In the genomic region with DNA sequence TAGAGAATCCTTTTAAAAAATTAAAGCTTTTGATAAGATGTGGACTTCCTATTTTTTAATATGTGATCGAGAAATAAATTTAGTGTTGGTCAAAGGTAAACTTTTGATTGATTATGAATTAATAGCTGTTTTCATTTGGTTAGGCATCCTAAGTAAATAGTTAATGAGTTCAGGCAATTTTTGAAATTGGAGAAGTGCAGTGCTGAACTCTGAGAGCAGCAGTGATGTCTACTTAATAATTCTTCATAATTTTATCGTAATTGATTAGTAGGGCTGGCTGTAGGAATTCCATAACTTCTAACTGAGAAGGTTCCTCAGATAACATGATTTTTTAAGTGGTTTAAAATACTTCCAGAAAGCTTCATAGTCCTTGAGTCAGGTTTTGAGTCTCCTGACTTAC, we compare ENCODE assay signal across 1 cellular context.
TF ChIP-seq lines count a peak whose summit lies in the region.

No MANE protein-coding gene starts in this region.

TF ChIP-seq in H1, 55 proteins besides CTCF, POLR2A, EP300 and RAD21:
- TF ChIP-seq RXRA (IDR thresholded peaks at IDR 0.05; ENCODE audit: insufficient read depth, low read depth, low read length) (no peak), SIX5 (IDR thresholded peaks at IDR 0.05; ENCODE audit: low read depth, low read length) (no peak), SIN3A (conservative IDR thresholded peaks at IDR 0.05 in 1 of 2, IDR thresholded peaks at IDR 0.05 in 1 of 2; ENCODE audit: low read depth in 1 of 2, low read length in 2 of 2) (no peak), RFX5 (IDR thresholded peaks at IDR 0.05; ENCODE audit: borderline replicate concordance, low read depth, low read length) (no peak), FOSL1 (IDR thresholded peaks at IDR 0.05; ENCODE audit: insufficient read depth, low read depth, low read length) (no peak), SP1 (IDR thresholded peaks at IDR 0.05; ENCODE audit: low read depth, low read length) (no peak), MAFK (IDR thresholded peaks at IDR 0.05; ENCODE audit: low read depth, low read length) (no peak), EGR1 (IDR thresholded peaks at IDR 0.05; ENCODE audit: borderline replicate concordance, low read depth, low read length) (no peak)
- TF ChIP-seq, protein P1, sequence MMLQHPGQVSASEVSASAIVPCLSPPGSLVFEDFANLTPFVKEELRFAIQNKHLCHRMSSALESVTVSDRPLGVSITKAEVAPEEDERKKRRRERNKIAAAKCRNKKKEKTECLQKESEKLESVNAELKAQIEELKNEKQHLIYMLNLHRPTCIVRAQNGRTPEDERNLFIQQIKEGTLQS (IDR thresholded peaks at IDR 0.05; ENCODE audit: insufficient read depth, low read depth, low read length), result no peak
- TF ChIP-seq, protein P2, sequence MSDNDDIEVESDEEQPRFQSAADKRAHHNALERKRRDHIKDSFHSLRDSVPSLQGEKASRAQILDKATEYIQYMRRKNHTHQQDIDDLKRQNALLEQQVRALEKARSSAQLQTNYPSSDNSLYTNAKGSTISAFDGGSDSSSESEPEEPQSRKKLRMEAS (IDR thresholded peaks at IDR 0.05), result no peak
